25 cellular contexts compared by ENCODE assay signal in genomic region chr19:40294560-40294959, GRCh38. TPM values are rescaled to one million over a fixed set of nuclear protein-coding genes. Genes with fewer than 3 reads are reported as not detected.
DNase-seq lines count a peak whose midpoint lies in the region; ATAC-seq and TF ChIP-seq lines count a peak whose summit lies in the region.
"Had no signal": no experiment of that assay in that cellular context is flagged by ENCODE, and none has a peak within 500 bp of the region (broad histone marks: within the 10 kb centered on the region; RNA-seq: fewer than 3 reads in every experiment).

No MANE protein-coding gene starts in this region.

- H3K27ac ChIP-seq in GM23338 (ENCODE audit: low read depth) = 0 out of 2 replicates have a peak overlapping the region, but pooled peaks have one; percentile 32
- peak overlapping the region; percentile 79 for H3K27ac ChIP-seq in cingulate gyrus (ENCODE audit: low read depth, low read length)
- H3K27ac ChIP-seq: A549, GM23248 had no signal

- no peaks in the 10 kb centered on the region for H4K20me1 ChIP-seq in GM23338 (replicated peaks; ENCODE audit: insufficient read depth)

- peaks cover 5% of the 10 kb centered on the region for H3K4me1 Mint-ChIP-seq in GM23338
- H3K4me1 Mint-ChIP-seq: CD4-positive, alpha-beta memory T cell had no signal

- H3K27ac Mint-ChIP-seq in GM23338 = no peak overlapping the region

- H2AFZ ChIP-seq in GM23338 = 0 out of 2 replicates have a peak overlapping the region, but pooled peaks have one; percentile 56
- H2AFZ ChIP-seq: GM23248 had no signal

- no peaks in the 10 kb centered on the region for H3K9me3 Mint-ChIP-seq in GM23338
- H3K9me3 Mint-ChIP-seq: CD4-positive, alpha-beta memory T cell had no signal

- H3K36me3 ChIP-seq in GM23338 (ENCODE audit: insufficient read depth) = no peaks in the 10 kb centered on the region
- H3K36me3 ChIP-seq: BE2C, HAP-1, MG63 had no signal

- H3K27me3 Mint-ChIP-seq in GM23338 (ENCODE audit: insufficient read depth, low read depth, poor library complexity) = no peaks in the 10 kb centered on the region
- H3K27me3 Mint-ChIP-seq: CD4-positive, alpha-beta memory T cell had no signal

- no peak for ATAC-seq in GM23338
- ATAC-seq: GM12878, K562, Right ventricle myocardium inferior had no signal

- DNase-seq in Ammon's horn (ENCODE audit: low spot score) = peak; percentile 64
- no peak for DNase-seq in GM23338 (ENCODE audit: low spot score)
- DNase-seq in midbrain (lab: John Stamatoyannopoulos, UW) = peak; percentile 59
- DNase-seq in DMS 273 treated with DMSO at 0.1 percent for 48 hours (lab: John Stamatoyannopoulos, UW) = no peak
- DNase-seq in NCI-H82 (lab: John Stamatoyannopoulos, UW) = no peak
- DNase-seq in RKO (ENCODE audit: low spot score) = no peak
- no peak for DNase-seq in activated naive CD4-positive, alpha-beta T cell treated with Interleukin-2 at 50 U/mL for 16 hours
- DNase-seq: BE2C; Caco-2; CD4-positive, alpha-beta memory T cell; DND-41; GM23248; MG63; NCI-H1048; NCI-H1436; NCI-H1930; NCI-H226; NCI-H510A treated with DMSO at 0.1 percent for 48 hours; NCI-H774 had no signal

- no peaks in the 10 kb centered on the region for H3K79me2 ChIP-seq in GM23338 (replicated peaks; ENCODE audit: insufficient read depth)

- no peaks in the 10 kb centered on the region for H3K27me3 ChIP-seq in GM23338 (ENCODE audit: insufficient read depth)
- H3K27me3 ChIP-seq: BE2C, MG63 had no signal

- H3K9me2 ChIP-seq in GM23338 (ENCODE audit: insufficient read depth) = no peaks in the 10 kb centered on the region

- no peak overlapping the region for H3K4me2 ChIP-seq in GM23338
- H3K4me2 ChIP-seq: A549 had no signal

- no peak overlapping the region for H3K4me3 ChIP-seq in GM23338
- H3K4me3 ChIP-seq: A549, GM12878, GM23248, HAP-1, K562, MG63 had no signal

- TF ChIP-seq CTCF in GM23338 (conservative IDR thresholded peaks at IDR 0.05; ENCODE audit: low read depth in 2 of 2) = no peak

- no peaks in the 10 kb centered on the region for H3F3A ChIP-seq in GM23338 (replicated peaks; ENCODE audit: low read depth)

- no peak overlapping the region for H3K4me3 Mint-ChIP-seq in GM23338
- H3K4me3 Mint-ChIP-seq: CD4-positive, alpha-beta memory T cell had no signal

- no peaks in the 10 kb centered on the region for H3K36me3 Mint-ChIP-seq in GM23338 (ENCODE audit: low read depth)
- H3K36me3 Mint-ChIP-seq: CD4-positive, alpha-beta memory T cell had no signal

- no peaks in the 10 kb centered on the region for H3K4me1 ChIP-seq in GM23338 (ENCODE audit: insufficient read depth)
- H3K4me1 ChIP-seq: A549, BE2C, Caco-2, HAP-1 had no signal

TF ChIP-seq in GM23338, 12 proteins besides CTCF, POLR2A, EP300 and RAD21 (continues in another document):
- no peak for TF ChIP-seq ZNF462 (CRISPR knock-in tag; IDR thresholded peaks at IDR 0.05)
- TF ChIP-seq JUNB (IDR thresholded peaks at IDR 0.05; ENCODE audit: unreplicated experiment) = no peak
- no peak for TF ChIP-seq POLR2AphosphoS5 (IDR thresholded peaks at IDR 0.05; ENCODE audit: low read depth)
- no peak for TF ChIP-seq CREB1 (CRISPR knock-in tag; IDR thresholded peaks at IDR 0.05; ENCODE audit: low read depth)
- no peak for TF ChIP-seq ZNF114 (CRISPR knock-in tag; IDR thresholded peaks at IDR 0.05)
- no peak for TF ChIP-seq ETS1 (IDR thresholded peaks at IDR 0.05)
- TF ChIP-seq NANOG (IDR thresholded peaks at IDR 0.05; ENCODE audit: borderline replicate concordance) = no peak

RNA-seq across cellular contexts. Expression of gene AKT2, which starts 9.4 kb away (rescaled TPM):
- 105 and 123 TPM in 2 replicates for total RNA-seq in GM23338 (2014; rRNA removed; shearing (Covaris generic))
- 16.6 and 17.6 TPM in 2 replicates for polyA plus RNA-seq in GM23338 (2016; fragmentation: Nextera tagmentation; extraction: Ambion mirVana)

RNA-seq across cellular contexts. Expression of gene C19orf47, which starts 53.6 kb away (rescaled TPM):
- total RNA-seq in GM23338 (2014; rRNA removed; shearing (Covaris generic)) = 17.2 and 26.6 TPM in 2 replicates
- 13.1 and 15.2 TPM in 2 replicates for polyA plus RNA-seq in GM23338 (2016; fragmentation: Nextera tagmentation; extraction: Ambion mirVana)

RNA-seq across cellular contexts. Expression of gene PLD3, which starts 53.9 kb away (rescaled TPM):
- 488 and 490 TPM in 2 replicates for total RNA-seq in GM23338 (2014; rRNA removed; shearing (Covaris generic))
- polyA plus RNA-seq in GM23338 (2016; fragmentation: Nextera tagmentation; extraction: Ambion mirVana) = 179 and 181 TPM in 2 replicates

Comparison
In these comparisons a context has a peak if more than half of its experiments do, and no peak if none do; other contexts are left out.
1. DNase-seq: peak in Ammon's horn (single experiment) and midbrain (single experiment); none in GM23338 (single experiment), DMS 273 treated with DMSO at 0.1 percent for 48 hours (single experiment), NCI-H82 (single experiment), RKO (single experiment) and activated naive CD4-positive, alpha-beta T cell treated with Interleukin-2 at 50 U/mL for 16 hours (single experiment).